8 cellular contexts compared by ENCODE assay signal in genomic region chr6:160991411-160992322, GRCh38. TPM values are rescaled to one million over a fixed set of nuclear protein-coding genes. Genes with fewer than 3 reads are reported as not detected.
DNase-seq lines count a peak whose midpoint lies in the region; ATAC-seq and TF ChIP-seq lines count a peak whose summit lies in the region.

Gene MAP3K4, plus strand, starts transcription at chr6:160991769. Its CDS starts 163 bp downstream, at chr6:160991932.

- peak within 1 kb of the TSS; percentile 96 for H3K4me3 Mint-ChIP-seq in activated naive CD4-positive, alpha-beta T cell treated with anti-CD3 and anti-CD28 coated beads, Interleukin-2, amount 10 ng/mL, durations not matched to agents 7 days and 5 days

- H4K20me1 ChIP-seq in Karpas-422 (ENCODE audit: insufficient read depth, low read depth, low read length) = peaks cover 29% of the 10 kb centered on the region
- peaks cover 15% of the 10 kb centered on the region for H4K20me1 ChIP-seq in SK-N-SH (ENCODE audit: insufficient read depth)
- no peaks in the 10 kb centered on the region for H4K20me1 ChIP-seq in osteoblast (ENCODE audit: insufficient read depth, low read length)

- no peaks in the 10 kb centered on the region; the same call in 1 of the 2 replicates for H3K27me3 ChIP-seq in Karpas-422 (ENCODE audit: low read length)
- no peaks in the 10 kb centered on the region for H3K27me3 ChIP-seq in SK-N-SH (ENCODE audit: insufficient read depth)
- no peaks in the 10 kb centered on the region for H3K27me3 ChIP-seq in osteoblast (ENCODE audit: insufficient read depth, low read length)
- no peaks in the 10 kb centered on the region for H3K27me3 ChIP-seq in testis

- ATAC-seq in GM21825 (IDR thresholded peaks at IDR 0.05; ENCODE audit: unreplicated experiment) = peak; percentile 67

- DNase-seq in Karpas-422 = peak; percentile 88
- peak; percentile 90 for DNase-seq in SK-N-SH
- DNase-seq in activated naive CD4-positive, alpha-beta T cell treated with anti-CD3 and anti-CD28 coated beads, Interleukin-2, amount 10 ng/mL, durations not matched to agents 7 days and 5 days = peak; percentile 82
- no peak for DNase-seq in glomerular endothelial cell (ENCODE audit: extremely low read depth, low read depth, low spot score)
- peak; percentile 92 for DNase-seq in osteoblast (ENCODE audit: insufficient read length, low spot score, missing footprints)
- peak; percentile 74 for DNase-seq in testis

- peaks cover 15% of the 10 kb centered on the region for H3F3A ChIP-seq in SK-N-SH (replicated peaks; ENCODE audit: insufficient read depth)

- H3K27me3 Mint-ChIP-seq in activated naive CD4-positive, alpha-beta T cell treated with anti-CD3 and anti-CD28 coated beads, Interleukin-2, amount 10 ng/mL, durations not matched to agents 7 days and 5 days = peaks cover 32% of the 10 kb centered on the region

- H3K4me2 ChIP-seq in Karpas-422 (ENCODE audit: low read depth, low read length, poor library complexity, severe bottlenecking) = peak within 1 kb of the TSS; percentile 92
- peak within 1 kb of the TSS; percentile 89 for H3K4me2 ChIP-seq in SK-N-SH
- H3K4me2 ChIP-seq in osteoblast (ENCODE audit: insufficient read depth, low read length) = peak within 1 kb of the TSS; percentile 94

- POLR2A ChIA-PET in SK-N-SH (lab: Yijun Ruan, JAX) = no interaction called here

- intact Hi-C loops in testis (cut with DNase I; ENCODE audit: low total_unique reads) = no loop called here

- TF ChIP-seq CTCF in SK-N-SH (IDR thresholded peaks at IDR 0.05) = no peak
- TF ChIP-seq CTCF in osteoblast (IDR thresholded peaks at IDR 0.05; ENCODE audit: extremely low read depth, low read depth, low read length) = no peak
- TF ChIP-seq CTCF in testis (IDR thresholded peaks at IDR 0.05) = peak in 1 of 3 experiments; percentile 11

- TF ChIP-seq POLR2A in testis (IDR thresholded peaks at IDR 0.05) = no peak

- no peak for TF ChIP-seq RAD21 in SK-N-SH (IDR thresholded peaks at IDR 0.05; ENCODE audit: low read length)

- H3K27ac Mint-ChIP-seq in activated naive CD4-positive, alpha-beta T cell treated with anti-CD3 and anti-CD28 coated beads, Interleukin-2, amount 10 ng/mL, durations not matched to agents 7 days and 5 days = peak within 1 kb of the TSS; percentile 95

- peaks cover 12% of the 10 kb centered on the region for H3K79me2 ChIP-seq in Karpas-422 (ENCODE audit: low read length)
- H3K79me2 ChIP-seq in SK-N-SH (ENCODE audit: insufficient read depth) = peaks cover 43% of the 10 kb centered on the region
- H3K79me2 ChIP-seq in osteoblast (ENCODE audit: insufficient read depth, low read length) = peaks cover 45% of the 10 kb centered on the region

- H3K4me1 ChIP-seq in ES-I3 (ENCODE audit: insufficient read depth, low read length) = no peaks in the 10 kb centered on the region
- H3K4me1 ChIP-seq in Karpas-422 (ENCODE audit: low read length) = peaks cover 15% of the 10 kb centered on the region
- peaks cover 3 to 5% of the 10 kb centered on the region in 2 experiments; a peak in 3 of 4 replicates for H3K4me1 ChIP-seq in SK-N-SH (ENCODE audit: control insufficient read depth in 1 of 2, insufficient read depth in 2 of 2, low read depth in 1 of 2, low read length in 1 of 2)
- H3K4me1 ChIP-seq in osteoblast (ENCODE audit: insufficient read depth, low read length) = peaks cover 10% of the 10 kb centered on the region
- peaks cover 18% of the 10 kb centered on the region for H3K4me1 ChIP-seq in testis

- H3K9ac ChIP-seq in ES-I3 (ENCODE audit: low read depth, low read length) = peak within 1 kb of the TSS; percentile 76
- peak within 1 kb of the TSS; percentile 83 for H3K9ac ChIP-seq in Karpas-422 (ENCODE audit: low read length)
- peak within 1 kb of the TSS; percentile 83 for H3K9ac ChIP-seq in SK-N-SH

- peaks cover 6% of the 10 kb centered on the region for H3K36me3 Mint-ChIP-seq in activated naive CD4-positive, alpha-beta T cell treated with anti-CD3 and anti-CD28 coated beads, Interleukin-2, amount 10 ng/mL, durations not matched to agents 7 days and 5 days

- peak within 1 kb of the TSS; percentile 100 for H2AFZ ChIP-seq in Karpas-422 (ENCODE audit: low read length)
- peak within 1 kb of the TSS; percentile 97 for H2AFZ ChIP-seq in SK-N-SH (ENCODE audit: low read depth)
- peak within 1 kb of the TSS; percentile 87 for H2AFZ ChIP-seq in osteoblast (ENCODE audit: low read length)

- H3K9me3 Mint-ChIP-seq in activated naive CD4-positive, alpha-beta T cell treated with anti-CD3 and anti-CD28 coated beads, Interleukin-2, amount 10 ng/mL, durations not matched to agents 7 days and 5 days = peaks cover 5% of the 10 kb centered on the region

- peaks cover 20% of the 10 kb centered on the region for H3K4me1 Mint-ChIP-seq in activated naive CD4-positive, alpha-beta T cell treated with anti-CD3 and anti-CD28 coated beads, Interleukin-2, amount 10 ng/mL, durations not matched to agents 7 days and 5 days

- 0% methylated on average over 6 of the region's 124 CpGs for WGBS in SK-N-SH (ENCODE audit: low lambda C conversion rate)
- WGBS in testis, 2 donors = 0% methylated on average over 97 of the region's 124 CpGs; no CpG with 5 or more reads in 1 of the 2 donors

- TF ChIP-seq EP300 in SK-N-SH (IDR thresholded peaks at IDR 0.05; ENCODE audit: borderline replicate concordance in 1 of 2, low read depth in 1 of 2, low read length in 1 of 2) = peak in 1 of 2 experiments; percentile 74; a peak in 1 of 4 replicates

- H3K9me2 ChIP-seq in Karpas-422 (replicated peaks; ENCODE audit: insufficient read depth, low read length) = no peaks in the 10 kb centered on the region
- no peaks in the 10 kb centered on the region for H3K9me2 ChIP-seq in SK-N-SH

- no peaks in the 10 kb centered on the region for H3K36me3 ChIP-seq in ES-I3 (ENCODE audit: insufficient read depth, low read length)
- H3K36me3 ChIP-seq in Karpas-422 (ENCODE audit: insufficient read depth, low read length) = no peaks in the 10 kb centered on the region
- H3K36me3 ChIP-seq in SK-N-SH (replicated peaks in 1 of 2; ENCODE audit: control insufficient read depth in 1 of 2, insufficient read depth in 2 of 2, low read length in 1 of 2) = no peaks in the 10 kb centered on the region
- no peaks in the 10 kb centered on the region for H3K36me3 ChIP-seq in osteoblast (ENCODE audit: insufficient read depth, low read length)
- H3K36me3 ChIP-seq in testis (ENCODE audit: low read depth, missing control alignments) = no peaks in the 10 kb centered on the region

- CTCF ChIA-PET in SK-N-SH (lab: Yijun Ruan, JAX) = interaction anchor here (0.7 to 5.7 kb wide), 29 partner anchors 10 to 386 kb away, joined by 3 to 59 read pairs (median 4); partner anchors contain the start of gene AGPAT4
- CTCF ChIA-PET in activated naive CD4-positive, alpha-beta T cell treated with anti-CD3 and anti-CD28 coated beads, Interleukin-2, amount 10 ng/mL, durations not matched to agents 7 days and 5 days (lab: Charles Lee) = interaction anchor here (0.8 to 1.4 kb wide), 4 partner anchors 60 to 384 kb away, joined by 3 to 5 read pairs (median 4); no protein-coding TSS in a partner anchor

- H3K27ac ChIP-seq in Karpas-422 (ENCODE audit: low read length) = no peak within 1 kb of the TSS
- H3K27ac ChIP-seq in SK-N-SH (ENCODE audit: low read depth in 2 of 2, low read length in 1 of 2) = peak within 1 kb of the TSS; percentile 86 to 92
- peak within 1 kb of the TSS; percentile 78 for H3K27ac ChIP-seq in osteoblast (ENCODE audit: low read depth, low read length)
- H3K27ac ChIP-seq in testis = peak within 1 kb of the TSS; percentile 95 to 98

- H3K9me3 ChIP-seq in ES-I3 (ENCODE audit: control insufficient read depth, insufficient read depth, low read length) = peaks cover 3% of the 10 kb centered on the region; the same call in 1 of the 2 replicates
- no peaks in the 10 kb centered on the region for H3K9me3 ChIP-seq in Karpas-422 (ENCODE audit: low read length)
- H3K9me3 ChIP-seq in SK-N-SH = no peaks in the 10 kb centered on the region
- H3K9me3 ChIP-seq in osteoblast (ENCODE audit: low read depth, low read length) = no peaks in the 10 kb centered on the region
- H3K9me3 ChIP-seq in testis = no peaks in the 10 kb centered on the region

- peak within 1 kb of the TSS; percentile 82 for H3K4me3 ChIP-seq in Karpas-422 (ENCODE audit: low read length)
- peak within 1 kb of the TSS; percentile 89 to 90 for H3K4me3 ChIP-seq in SK-N-SH (ENCODE audit: low read depth in 2 of 2, low read length in 1 of 2)
- H3K4me3 ChIP-seq in osteoblast (ENCODE audit: insufficient read depth, low read length) = peak within 1 kb of the TSS; percentile 89
- H3K4me3 ChIP-seq in testis = peak within 1 kb of the TSS; percentile 97 to 100

TF ChIP-seq in SK-N-SH, 30 proteins besides CTCF, POLR2A, EP300 and RAD21 (continues in another document):
- TF ChIP-seq RCOR1 (IDR thresholded peaks at IDR 0.05; ENCODE audit: low read length) (no peak), YY1 (IDR thresholded peaks at IDR 0.05; ENCODE audit: low read depth) (peak; percentile 93), TEAD4 (IDR thresholded peaks at IDR 0.05; ENCODE audit: borderline replicate concordance, insufficient read depth) (no peak), FOSL2 (IDR thresholded peaks at IDR 0.05; ENCODE audit: borderline replicate concordance, low read depth) (no peak)
- TF ChIP-seq, protein P1, sequence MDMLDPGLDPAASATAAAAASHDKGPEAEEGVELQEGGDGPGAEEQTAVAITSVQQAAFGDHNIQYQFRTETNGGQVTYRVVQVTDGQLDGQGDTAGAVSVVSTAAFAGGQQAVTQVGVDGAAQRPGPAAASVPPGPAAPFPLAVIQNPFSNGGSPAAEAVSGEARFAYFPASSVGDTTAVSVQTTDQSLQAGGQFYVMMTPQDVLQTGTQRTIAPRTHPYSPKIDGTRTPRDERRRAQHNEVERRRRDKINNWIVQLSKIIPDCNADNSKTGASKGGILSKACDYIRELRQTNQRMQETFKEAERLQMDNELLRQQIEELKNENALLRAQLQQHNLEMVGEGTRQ (IDR thresholded peaks at IDR 0.05; ENCODE audit: borderline replicate concordance, low read depth, low read length) = no peak

RNA-seq across cellular contexts. Expression of gene MAP3K4, which starts in this region (rescaled TPM):
- total RNA-seq in Karpas-422 (2014; rRNA removed; shearing (Covaris generic); ENCODE audit: low replicate concordance) = 22.4 and 29.9 TPM in 2 replicates
- polyA plus RNA-seq in SK-N-SH (2012; rRNA removed) = 6.8 and 7.1 TPM in 2 replicates
- polyA plus RNA-seq in SK-N-SH (2012; cell fraction: cytosol; rRNA removed) = 6.1 and 7.1 TPM in 2 replicates
- 21.1 and 27.5 TPM in 2 replicates for polyA plus RNA-seq in SK-N-SH (2012; cell fraction: nucleus; rRNA removed)
- total RNA-seq in glomerular endothelial cell = 15.0 and 17.0 TPM in 2 replicates
- total RNA-seq in osteoblast = 31.1 and 36.8 TPM in 2 replicates
- 10 to 100 TPM; 65.4 to 77.7 TPM for total RNA-seq in testis
- 45.0 TPM for polyA plus RNA-seq in testis (ENCODE audit: insufficient read depth, low read depth, low replicate concordance)
